ENCODE assay signal across 18 cellular contexts in the genomic region with DNA sequence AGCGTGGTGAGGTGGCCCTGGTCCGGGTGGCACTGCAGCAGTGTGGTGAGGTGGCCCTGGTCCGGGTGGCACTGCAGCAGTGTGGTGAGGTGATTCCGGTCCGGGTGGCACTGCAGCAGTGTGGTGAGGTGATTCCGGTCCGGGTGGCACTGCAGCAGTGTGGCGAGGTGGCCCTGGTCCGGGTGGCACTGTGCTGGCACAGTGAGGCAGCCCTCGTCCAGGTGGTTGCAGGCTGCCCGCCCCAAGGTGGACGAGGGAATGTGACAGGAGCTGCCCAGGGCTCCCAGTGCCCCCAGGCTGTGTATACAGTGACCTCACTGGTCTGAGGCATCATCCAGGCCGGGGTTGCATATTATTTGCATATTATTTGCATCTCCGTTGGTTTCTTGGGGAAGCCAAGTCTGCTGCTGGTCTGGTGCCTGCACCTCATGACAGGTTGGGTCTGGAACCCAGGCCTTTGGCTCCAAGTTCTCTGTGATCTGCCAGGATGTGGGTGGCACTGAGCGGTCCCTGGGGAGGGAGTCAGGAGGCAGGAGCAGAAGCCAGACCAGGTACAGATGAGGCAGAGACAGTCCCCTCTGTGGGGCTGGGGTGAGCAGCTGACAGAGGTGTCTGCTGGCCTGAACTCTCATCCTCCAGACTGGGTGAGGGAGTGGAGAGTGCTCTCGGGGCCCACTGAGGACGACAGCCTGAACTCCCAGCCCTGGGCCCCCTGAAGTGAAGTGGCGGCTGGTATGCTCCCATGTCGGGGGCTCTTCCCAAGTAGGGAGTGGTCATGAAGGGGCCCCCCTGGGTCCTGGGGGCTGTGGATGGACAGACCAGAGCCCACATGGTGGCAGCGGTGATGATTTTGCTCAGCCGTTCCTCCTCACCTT.
"Had no signal": no experiment of that assay in that cellular context is flagged by ENCODE, and none has a peak within 500 bp of the region (broad histone marks: within the 10 kb centered on the region; RNA-seq: fewer than 3 reads in every experiment).

No MANE protein-coding gene starts in this region.

- DNase-seq: activated CD4-positive, CD25-positive, alpha-beta regulatory T cell treated with anti-CD3 and anti-CD28 coated beads, Interleukin-2, amount 50 U/mL, for 72 hours; activated naive CD4-positive, alpha-beta T cell treated with anti-CD3 and anti-CD28 coated beads, Interleukin-2, amount 10 ng/mL, durations not matched to agents 7 days and 5 days; activated T-cell treated with anti-CD3 and anti-CD28 coated beads for 4 hours; central memory CD4-positive, alpha-beta T cell; midbrain; retina; small intestine; stimulated activated CD4-positive, alpha-beta T cell treated with anti-CD3 and anti-CD28 coated beads, Interleukin-4, amount 100 ng/mL, for 4 hours; stimulated activated CD8-positive, alpha-beta memory T cell treated with anti-CD3 and anti-CD28 coated beads, Interleukin-4, amount 100 ng/mL, for 48 hours; stimulated activated naive CD4-positive, alpha-beta T cell treated with Interleukin-2 at 50 U/mL for 16 hours; substantia nigra; transverse colon had no signal

- H3K4me3 ChIP-seq: coronary artery, hepatocyte, lung, pancreas, transverse colon had no signal

- H3K27me3 ChIP-seq: hepatocyte, pancreas, transverse colon had no signal

- H3K27ac ChIP-seq: coronary artery, hepatocyte, pancreas, transverse colon had no signal

- ATAC-seq: activated T-helper 17 cell treated with anti-CD3 and anti-CD28 coated beads, Interleukin-2, amount 50 U/mL, for 72 hours; esophagus mucosa; pancreas had no signal

- H3K36me3 ChIP-seq: pancreas, transverse colon had no signal

- H3K9me3 ChIP-seq: pancreas, transverse colon had no signal
